Comparison of ENCODE assay signal across 1 cellular context in the genomic region with DNA sequence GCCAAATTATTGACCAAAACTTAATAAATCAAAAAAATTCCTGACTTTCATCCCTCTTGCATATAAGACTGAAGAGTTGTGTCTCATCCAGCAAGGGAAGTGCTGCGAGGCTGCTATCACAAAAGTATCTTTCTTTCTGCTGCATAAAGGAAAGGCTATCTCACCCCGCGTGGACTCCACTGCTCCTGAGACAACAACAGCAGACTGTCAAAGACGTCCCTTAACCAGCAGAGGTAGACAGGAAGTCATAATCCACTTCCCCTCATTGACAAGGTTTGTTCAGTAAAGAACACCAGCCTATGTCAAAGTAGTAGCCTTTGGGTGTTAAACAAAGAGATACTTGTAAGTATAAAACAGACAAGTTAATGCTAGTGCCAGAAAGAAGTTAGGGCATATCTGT.
TF ChIP-seq lines count a peak whose summit lies in the region.

No MANE protein-coding gene starts in this region.

TF ChIP-seq in HepG2, 621 proteins besides CTCF, POLR2A, EP300 and RAD21 (continued from another document):
- TF ChIP-seq DBP (CRISPR knock-in tag; IDR thresholded peaks at IDR 0.05; ENCODE audit: not compliant biosample characterization): no peak
- TF ChIP-seq, protein P1, sequence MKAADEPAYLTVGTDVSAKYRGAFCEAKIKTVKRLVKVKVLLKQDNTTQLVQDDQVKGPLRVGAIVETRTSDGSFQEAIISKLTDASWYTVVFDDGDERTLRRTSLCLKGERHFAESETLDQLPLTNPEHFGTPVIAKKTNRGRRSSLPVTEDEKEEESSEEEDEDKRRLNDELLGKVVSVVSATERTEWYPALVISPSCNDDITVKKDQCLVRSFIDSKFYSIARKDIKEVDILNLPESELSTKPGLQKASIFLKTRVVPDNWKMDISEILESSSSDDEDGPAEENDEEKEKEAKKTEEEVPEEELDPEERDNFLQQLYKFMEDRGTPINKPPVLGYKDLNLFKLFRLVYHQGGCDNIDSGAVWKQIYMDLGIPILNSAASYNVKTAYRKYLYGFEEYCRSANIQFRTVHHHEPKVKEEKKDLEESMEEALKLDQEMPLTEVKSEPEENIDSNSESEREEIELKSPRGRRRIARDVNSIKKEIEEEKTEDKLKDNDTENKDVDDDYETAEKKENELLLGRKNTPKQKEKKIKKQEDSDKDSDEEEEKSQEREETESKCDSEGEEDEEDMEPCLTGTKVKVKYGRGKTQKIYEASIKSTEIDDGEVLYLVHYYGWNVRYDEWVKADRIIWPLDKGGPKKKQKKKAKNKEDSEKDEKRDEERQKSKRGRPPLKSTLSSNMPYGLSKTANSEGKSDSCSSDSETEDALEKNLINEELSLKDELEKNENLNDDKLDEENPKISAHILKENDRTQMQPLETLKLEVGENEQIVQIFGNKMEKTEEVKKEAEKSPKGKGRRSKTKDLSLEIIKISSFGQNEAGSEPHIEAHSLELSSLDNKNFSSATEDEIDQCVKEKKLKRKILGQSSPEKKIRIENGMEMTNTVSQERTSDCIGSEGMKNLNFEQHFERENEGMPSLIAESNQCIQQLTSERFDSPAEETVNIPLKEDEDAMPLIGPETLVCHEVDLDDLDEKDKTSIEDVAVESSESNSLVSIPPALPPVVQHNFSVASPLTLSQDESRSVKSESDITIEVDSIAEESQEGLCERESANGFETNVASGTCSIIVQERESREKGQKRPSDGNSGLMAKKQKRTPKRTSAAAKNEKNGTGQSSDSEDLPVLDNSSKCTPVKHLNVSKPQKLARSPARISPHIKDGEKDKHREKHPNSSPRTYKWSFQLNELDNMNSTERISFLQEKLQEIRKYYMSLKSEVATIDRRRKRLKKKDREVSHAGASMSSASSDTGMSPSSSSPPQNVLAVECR (CRISPR knock-in tag; IDR thresholded peaks at IDR 0.05; ENCODE audit: borderline replicate concordance): no peak
- TF ChIP-seq ESRRA (CRISPR knock-in tag; IDR thresholded peaks at IDR 0.05; ENCODE audit: low read depth): no peak
- no peak for TF ChIP-seq NFYC (CRISPR knock-in tag; IDR thresholded peaks at IDR 0.05)
- no peak for TF ChIP-seq BCL6 (CRISPR knock-in tag; IDR thresholded peaks at IDR 0.05)
- TF ChIP-seq ZNF761 (CRISPR knock-in tag; conservative IDR thresholded peaks at IDR 0.05): no peak
- no peak for TF ChIP-seq JDP2 (CRISPR knock-in tag; IDR thresholded peaks at IDR 0.05; ENCODE audit: borderline replicate concordance)
- no peak for TF ChIP-seq RFXANK (CRISPR knock-in tag; IDR thresholded peaks at IDR 0.05)
- TF ChIP-seq GPN1 (CRISPR knock-in tag; IDR thresholded peaks at IDR 0.05; ENCODE audit: borderline replicate concordance): no peak
- no peak for TF ChIP-seq SMAD3 (CRISPR knock-in tag; IDR thresholded peaks at IDR 0.05)
- no peak for TF ChIP-seq ZNF34 (CRISPR knock-in tag; IDR thresholded peaks at IDR 0.05; ENCODE audit: borderline replicate concordance)
- TF ChIP-seq ZNF335 (CRISPR knock-in tag; IDR thresholded peaks at IDR 0.05): no peak
